Comparison of ENCODE assay signal across 1 cellular context in the genomic region with DNA sequence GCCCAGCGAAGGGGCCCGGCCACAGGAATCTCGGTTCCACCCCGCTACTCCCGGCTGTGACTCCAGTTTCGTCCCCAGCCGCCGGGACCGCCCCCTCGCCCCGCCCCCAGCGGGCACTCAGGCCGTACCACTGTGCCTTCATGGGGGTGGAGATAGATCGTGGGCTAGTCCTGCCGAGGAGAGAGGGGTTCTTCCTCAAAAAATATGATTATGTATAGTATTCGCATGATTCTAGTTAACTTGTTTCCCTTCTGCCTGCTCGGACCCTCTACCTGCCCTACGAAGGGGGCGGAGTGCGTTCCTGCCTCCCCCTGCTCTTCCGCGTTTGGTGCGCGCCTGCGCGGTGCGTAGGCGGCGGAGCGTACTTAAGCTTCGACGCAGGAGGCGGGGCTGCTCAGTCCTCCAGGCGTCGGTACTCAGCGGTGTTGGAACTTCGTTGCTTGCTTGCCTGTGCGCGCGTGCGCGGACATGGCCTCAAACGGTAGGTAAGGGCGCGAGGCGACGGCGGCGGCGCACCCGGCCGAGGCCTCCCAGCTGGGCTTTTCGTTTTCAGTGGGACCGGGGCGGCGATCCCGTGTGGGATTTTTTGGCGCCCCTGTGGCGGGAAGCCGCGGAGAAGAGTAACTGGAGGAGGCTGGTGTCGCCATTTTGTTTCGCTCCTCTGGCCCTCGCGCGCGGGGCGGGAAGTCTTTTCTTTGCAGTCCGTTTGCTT.
A peak's percentile ranks its signal among the peaks of the same experiment; 100 is the strongest.
TF ChIP-seq lines count a peak whose summit lies in the region.

Gene FUS, plus strand, starts transcription at position 393 of the 712 bp plus-strand sequence. Its CDS starts 76 bp downstream, at position 469.

TF ChIP-seq in K562, 482 proteins besides CTCF, POLR2A, EP300 and RAD21 (continued from another document and continues in another):
- TF ChIP-seq DIDO1 (tag; IDR thresholded peaks at IDR 0.05; ENCODE audit: low read depth) (no peak), ELK1 (CRISPR knock-in tag; IDR thresholded peaks at IDR 0.05) (no peak), REST (CRISPR knock-in tag; IDR thresholded peaks at IDR 0.05; ENCODE audit: low read depth) (peak; percentile 37; the same call in 1 of the 2 replicates), POLR2AphosphoS2 (IDR thresholded peaks at IDR 0.05; ENCODE audit: low read length) (peak; percentile 97), ZBTB7A (IDR thresholded peaks at IDR 0.05; ENCODE audit: borderline replicate concordance, control insufficient read depth, low read depth, low read length) (peak; percentile 33; the same call in 1 of the 2 replicates), FUS (optimal IDR thresholded peaks at IDR 0.05; ENCODE audit: low read depth, low read length) (peak; percentile 62), ZNF778 (CRISPR knock-in tag; IDR thresholded peaks at IDR 0.05) (no peak), ZFPM2 (CRISPR knock-in tag; IDR thresholded peaks at IDR 0.05) (0 out of 2 replicates have a peak, but pooled peaks have one; percentile 77), ID3 (CRISPR knock-in tag; IDR thresholded peaks at IDR 0.05) (no peak), ID3 (tag; IDR thresholded peaks at IDR 0.05) (peak; percentile 88), KHSRP (IDR thresholded peaks at IDR 0.05) (no peak), NR2C2 (CRISPR knock-in tag; IDR thresholded peaks at IDR 0.05) (peak; percentile 54; the same call in 1 of the 2 replicates), NR2C2 (tag; IDR thresholded peaks at IDR 0.05) (peak; percentile 68; the same call in 1 of the 2 replicates), GABPB1 (CRISPR knock-in tag; IDR thresholded peaks at IDR 0.05) (peak; percentile 77; the same call in 1 of the 2 replicates), POLR2H (tag; IDR thresholded peaks at IDR 0.05; ENCODE audit: low read depth) (peak; percentile 99), CXXC5 (CRISPR knock-in tag; IDR thresholded peaks at IDR 0.05) (peak; percentile 93), SIN3B (IDR thresholded peaks at IDR 0.05; ENCODE audit: low read depth) (peak; percentile 69), SRSF1 (IDR thresholded peaks at IDR 0.05; ENCODE audit: low read depth, low read length) (peak; percentile 94), TRIM24 (IDR thresholded peaks at IDR 0.05) (peak in 1 of 2 experiments; percentile 79; a peak in 2 of 4 replicates), NCOA1 (IDR thresholded peaks at IDR 0.05; ENCODE audit: low read depth) (0 out of 2 replicates have a peak, but pooled peaks have one; percentile 17), FOSL1 (tag; conservative IDR thresholded peaks at IDR 0.05) (peak; percentile 59; the same call in 1 of the 2 replicates), ZNF644 (tag; IDR thresholded peaks at IDR 0.05; ENCODE audit: low read depth) (peak; percentile 70; the same call in 1 of the 2 replicates), POLR2G (IDR thresholded peaks at IDR 0.05; ENCODE audit: low read depth, low read length) (peak; percentile 97), TEAD4 (IDR thresholded peaks at IDR 0.05; ENCODE audit: low read length) (peak; percentile 62), TEAD4 (CRISPR knock-in tag; IDR thresholded peaks at IDR 0.05; ENCODE audit: borderline replicate concordance) (peak; percentile 18; the same call in 1 of the 2 replicates), AFF4 (CRISPR knock-in tag; IDR thresholded peaks at IDR 0.05) (peak; percentile 99), ZNF124 (CRISPR knock-in tag; IDR thresholded peaks at IDR 0.05) (0 out of 2 replicates have a peak, but pooled peaks have one; percentile 16), THAP7 (CRISPR knock-in tag; IDR thresholded peaks at IDR 0.05) (0 out of 2 replicates have a peak, but pooled peaks have one; percentile 64), ZFX (CRISPR knock-in tag; IDR thresholded peaks at IDR 0.05) (peak; percentile 85), TAF9B (IDR thresholded peaks at IDR 0.05; ENCODE audit: partially characterized antibody) (peak; percentile 99), CREB3L1 (IDR thresholded peaks at IDR 0.05; ENCODE audit: borderline replicate concordance, low read depth) (no peak), NR3C1 (CRISPR knock-in tag; IDR thresholded peaks at IDR 0.05) (peak; percentile 93), CC2D1A (IDR thresholded peaks at IDR 0.05) (no peak; the same call in 1 of the 2 replicates), RCOR1 (IDR thresholded peaks at IDR 0.05; ENCODE audit: borderline replicate concordance in 1 of 2, low read depth in 2 of 2, low read length in 2 of 2) (peak in 1 of 2 experiments; percentile 59; a peak in 1 of 4 replicates), POLR3G (IDR thresholded peaks at IDR 0.05; ENCODE audit: extremely low read depth, insufficient read length, insufficient replicate concordance) (no peak), SMC3 (conservative IDR thresholded peaks at IDR 0.05; ENCODE audit: insufficient read depth, low read depth, low read length) (0 out of 2 replicates have a peak, but pooled peaks have one; percentile 6), SP1 (CRISPR knock-in tag; IDR thresholded peaks at IDR 0.05) (peak; percentile 99)
- TF ChIP-seq, protein P1, sequence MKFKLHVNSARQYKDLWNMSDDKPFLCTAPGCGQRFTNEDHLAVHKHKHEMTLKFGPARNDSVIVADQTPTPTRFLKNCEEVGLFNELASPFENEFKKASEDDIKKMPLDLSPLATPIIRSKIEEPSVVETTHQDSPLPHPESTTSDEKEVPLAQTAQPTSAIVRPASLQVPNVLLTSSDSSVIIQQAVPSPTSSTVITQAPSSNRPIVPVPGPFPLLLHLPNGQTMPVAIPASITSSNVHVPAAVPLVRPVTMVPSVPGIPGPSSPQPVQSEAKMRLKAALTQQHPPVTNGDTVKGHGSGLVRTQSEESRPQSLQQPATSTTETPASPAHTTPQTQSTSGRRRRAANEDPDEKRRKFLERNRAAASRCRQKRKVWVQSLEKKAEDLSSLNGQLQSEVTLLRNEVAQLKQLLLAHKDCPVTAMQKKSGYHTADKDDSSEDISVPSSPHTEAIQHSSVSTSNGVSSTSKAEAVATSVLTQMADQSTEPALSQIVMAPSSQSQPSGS (CRISPR knock-in tag; IDR thresholded peaks at IDR 0.05) = peak; percentile 75; the same call in 1 of the 2 replicates
- TF ChIP-seq, protein P2, sequence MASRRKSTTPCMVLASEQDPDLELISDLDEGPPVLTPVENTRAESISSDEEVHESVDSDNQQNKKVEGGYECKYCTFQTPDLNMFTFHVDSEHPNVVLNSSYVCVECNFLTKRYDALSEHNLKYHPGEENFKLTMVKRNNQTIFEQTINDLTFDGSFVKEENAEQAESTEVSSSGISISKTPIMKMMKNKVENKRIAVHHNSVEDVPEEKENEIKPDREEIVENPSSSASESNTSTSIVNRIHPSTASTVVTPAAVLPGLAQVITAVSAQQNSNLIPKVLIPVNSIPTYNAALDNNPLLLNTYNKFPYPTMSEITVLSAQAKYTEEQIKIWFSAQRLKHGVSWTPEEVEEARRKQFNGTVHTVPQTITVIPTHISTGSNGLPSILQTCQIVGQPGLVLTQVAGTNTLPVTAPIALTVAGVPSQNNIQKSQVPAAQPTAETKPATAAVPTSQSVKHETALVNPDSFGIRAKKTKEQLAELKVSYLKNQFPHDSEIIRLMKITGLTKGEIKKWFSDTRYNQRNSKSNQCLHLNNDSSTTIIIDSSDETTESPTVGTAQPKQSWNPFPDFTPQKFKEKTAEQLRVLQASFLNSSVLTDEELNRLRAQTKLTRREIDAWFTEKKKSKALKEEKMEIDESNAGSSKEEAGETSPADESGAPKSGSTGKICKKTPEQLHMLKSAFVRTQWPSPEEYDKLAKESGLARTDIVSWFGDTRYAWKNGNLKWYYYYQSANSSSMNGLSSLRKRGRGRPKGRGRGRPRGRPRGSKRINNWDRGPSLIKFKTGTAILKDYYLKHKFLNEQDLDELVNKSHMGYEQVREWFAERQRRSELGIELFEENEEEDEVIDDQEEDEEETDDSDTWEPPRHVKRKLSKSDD (conservative IDR thresholded peaks at IDR 0.05; ENCODE audit: low read length) = no peak
- TF ChIP-seq, protein P3, sequence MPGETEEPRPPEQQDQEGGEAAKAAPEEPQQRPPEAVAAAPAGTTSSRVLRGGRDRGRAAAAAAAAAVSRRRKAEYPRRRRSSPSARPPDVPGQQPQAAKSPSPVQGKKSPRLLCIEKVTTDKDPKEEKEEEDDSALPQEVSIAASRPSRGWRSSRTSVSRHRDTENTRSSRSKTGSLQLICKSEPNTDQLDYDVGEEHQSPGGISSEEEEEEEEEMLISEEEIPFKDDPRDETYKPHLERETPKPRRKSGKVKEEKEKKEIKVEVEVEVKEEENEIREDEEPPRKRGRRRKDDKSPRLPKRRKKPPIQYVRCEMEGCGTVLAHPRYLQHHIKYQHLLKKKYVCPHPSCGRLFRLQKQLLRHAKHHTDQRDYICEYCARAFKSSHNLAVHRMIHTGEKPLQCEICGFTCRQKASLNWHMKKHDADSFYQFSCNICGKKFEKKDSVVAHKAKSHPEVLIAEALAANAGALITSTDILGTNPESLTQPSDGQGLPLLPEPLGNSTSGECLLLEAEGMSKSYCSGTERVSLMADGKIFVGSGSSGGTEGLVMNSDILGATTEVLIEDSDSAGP (CRISPR knock-in tag; IDR thresholded peaks at IDR 0.05) = no peak
